ENCODE assay signal across 9 cellular contexts in the genomic region with DNA sequence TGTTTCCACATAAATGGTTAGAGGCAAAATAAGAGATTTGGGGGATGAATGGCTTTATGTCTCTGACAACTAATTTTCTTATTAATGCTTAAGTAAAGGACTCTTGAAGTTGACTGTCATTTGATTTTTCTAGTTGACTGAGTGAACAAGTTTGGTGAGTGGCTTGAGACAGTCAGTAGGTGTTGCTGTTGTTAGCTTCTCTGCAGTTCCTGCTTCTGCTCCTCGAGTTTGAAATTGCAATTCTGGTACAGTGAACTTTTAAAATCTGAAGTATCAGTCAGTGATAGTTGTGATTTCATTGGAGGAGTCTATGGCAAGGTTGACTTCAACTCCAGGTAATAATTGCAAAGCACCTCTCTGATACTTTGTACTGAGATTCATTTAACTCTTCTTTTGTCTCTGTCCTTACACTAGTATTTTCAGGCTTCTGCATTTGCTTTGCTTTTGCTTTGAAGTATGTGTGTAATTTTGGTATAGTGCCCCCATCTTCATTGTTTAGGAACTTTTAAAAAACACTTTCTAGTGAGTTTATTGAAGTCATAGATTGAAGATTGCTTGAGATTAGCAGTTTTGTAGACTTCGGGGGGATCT. TPM values are rescaled to one million over a fixed set of nuclear protein-coding genes. Genes with fewer than 3 reads are reported as not detected.
DNase-seq lines count a peak whose midpoint lies in the region; ATAC-seq and TF ChIP-seq lines count a peak whose summit lies in the region.
"Had no signal": no experiment of that assay in that cellular context is flagged by ENCODE, and none has a peak within 500 bp of the region (broad histone marks: within the 10 kb centered on the region; RNA-seq: fewer than 3 reads in every experiment).

No MANE protein-coding gene starts in this region.

- peaks cover 53% of the 10 kb centered on the region for H3K4me1 Mint-ChIP-seq in chondrocyte (ENCODE audit: low read depth)

- H4K20me1 ChIP-seq in OCI-LY3 (ENCODE audit: insufficient read depth, low read length), result no peaks in the 10 kb centered on the region

- no peaks in the 10 kb centered on the region for H3K36me3 Mint-ChIP-seq in chondrocyte (ENCODE audit: low read depth)

- intact Hi-C loops in posterior vena cava (cut with DNase I), result loop anchor here (5.0 to 10.0 kb wide), 3 partner anchors 112 to 430 kb away; no protein-coding TSS in a partner anchor

- peak overlapping the region; percentile 6; the same call in 1 of the 2 replicates for H3K9ac ChIP-seq in OCI-LY3 (ENCODE audit: low read length)

- no peak for ATAC-seq in GM21526 (IDR thresholded peaks at IDR 0.05; ENCODE audit: low FRiP score, unreplicated experiment)

- no peaks in the 10 kb centered on the region for H3K9me3 Mint-ChIP-seq in chondrocyte (ENCODE audit: low read depth)

- H3K4me3 ChIP-seq in GM12864 (ENCODE audit: low read depth, low read length) (peak overlapping the region; percentile 86), OCI-LY3 (ENCODE audit: low read length) (peak overlapping the region; percentile 89)

- peak; percentile 75 for TF ChIP-seq CTCF in GM12864 (IDR thresholded peaks at IDR 0.05; ENCODE audit: low read depth, low read length, missing control alignments)
- peak; percentile 84 for TF ChIP-seq CTCF in OCI-LY3 (IDR thresholded peaks at IDR 0.05; ENCODE audit: low read depth, low read length)
- TF ChIP-seq CTCF in chondrocyte (IDR thresholded peaks at IDR 0.05), result peak; percentile 92

- H3K4me3 Mint-ChIP-seq in chondrocyte (ENCODE audit: unreplicated experiment), result peak overlapping the region; percentile 95

- no peaks in the 10 kb centered on the region for H3K9me3 ChIP-seq in OCI-LY3 (ENCODE audit: insufficient read depth, low read length)
- H3K9me3 ChIP-seq: SJSA1 had no signal

- CTCF ChIA-PET in HEK293T (lab: Yijun Ruan, JAX), result interaction anchor here (0.7 kb wide), 1 partner anchor 82 kb away, joined by 3 read pairs; no protein-coding TSS in a partner anchor

- DNase-seq in Ammon's horn (ENCODE audit: low spot score) (peak; percentile 79), GM12864 (ENCODE audit: low read depth) (peak; percentile 61), chondrocyte (ENCODE audit: low spot score) (no peak), midbrain (lab: John Stamatoyannopoulos, UW) (peak; percentile 70), HEK293T (ENCODE audit: extremely low spot score) (no peak), posterior vena cava (ENCODE audit: low spot score) (no peak)

- peaks cover 64% of the 10 kb centered on the region for H3K79me2 ChIP-seq in OCI-LY3 (ENCODE audit: low read length)

- H3K4me1 ChIP-seq in OCI-LY3 (ENCODE audit: low read length), result peaks cover 52% of the 10 kb centered on the region

- H3K27ac Mint-ChIP-seq in chondrocyte (ENCODE audit: unreplicated experiment), result peak overlapping the region; percentile 91

- no peaks in the 10 kb centered on the region for H3K27me3 Mint-ChIP-seq in chondrocyte (ENCODE audit: low read depth)

- no peak overlapping the region for H2AFZ ChIP-seq in OCI-LY3 (ENCODE audit: low read depth, low read length)

- POLR2A ChIA-PET in HEK293T (lab: Yijun Ruan, JAX), result no interaction called here

- peak overlapping the region; percentile 96 for H3K4me2 ChIP-seq in OCI-LY3 (ENCODE audit: low read length)

- H3K27ac ChIP-seq in OCI-LY3 (ENCODE audit: low read length), result peak overlapping the region; percentile 24

- H3K27me3 ChIP-seq in OCI-LY3 (ENCODE audit: low read depth, low read length), result no peaks in the 10 kb centered on the region
- H3K27me3 ChIP-seq: SJSA1 had no signal

- no peaks in the 10 kb centered on the region for H3K36me3 ChIP-seq in OCI-LY3 (replicated peaks; ENCODE audit: low read depth, low read length)

TF ChIP-seq in HEK293T, 16 proteins besides CTCF, POLR2A, EP300 and RAD21:
- no peak for TF ChIP-seq FOXK2 (IDR thresholded peaks at IDR 0.05)
- TF ChIP-seq ELF4 (IDR thresholded peaks at IDR 0.05), result no peak
- TF ChIP-seq CTBP1 (IDR thresholded peaks at IDR 0.05; ENCODE audit: borderline replicate concordance), result no peak
- no peak for TF ChIP-seq FOXA1 (IDR thresholded peaks at IDR 0.05)
- TF ChIP-seq LEF1 (IDR thresholded peaks at IDR 0.05; ENCODE audit: borderline replicate concordance), result no peak
- TF ChIP-seq, protein P1, sequence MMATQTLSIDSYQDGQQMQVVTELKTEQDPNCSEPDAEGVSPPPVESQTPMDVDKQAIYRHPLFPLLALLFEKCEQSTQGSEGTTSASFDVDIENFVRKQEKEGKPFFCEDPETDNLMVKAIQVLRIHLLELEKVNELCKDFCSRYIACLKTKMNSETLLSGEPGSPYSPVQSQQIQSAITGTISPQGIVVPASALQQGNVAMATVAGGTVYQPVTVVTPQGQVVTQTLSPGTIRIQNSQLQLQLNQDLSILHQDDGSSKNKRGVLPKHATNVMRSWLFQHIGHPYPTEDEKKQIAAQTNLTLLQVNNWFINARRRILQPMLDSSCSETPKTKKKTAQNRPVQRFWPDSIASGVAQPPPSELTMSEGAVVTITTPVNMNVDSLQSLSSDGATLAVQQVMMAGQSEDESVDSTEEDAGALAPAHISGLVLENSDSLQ (IDR thresholded peaks at IDR 0.05), result no peak
- no peak for TF ChIP-seq SP1 (IDR thresholded peaks at IDR 0.05)
- no peak for TF ChIP-seq TARDBP (IDR thresholded peaks at IDR 0.05)
- TF ChIP-seq BHLHE40 (IDR thresholded peaks at IDR 0.05; ENCODE audit: borderline replicate concordance), result no peak
- no peak for TF ChIP-seq ZNF384 (IDR thresholded peaks at IDR 0.05)
- no peak for TF ChIP-seq HDGF (IDR thresholded peaks at IDR 0.05; ENCODE audit: borderline replicate concordance)
- TF ChIP-seq FOXM1 (IDR thresholded peaks at IDR 0.05; ENCODE audit: borderline replicate concordance), result no peak
- TF ChIP-seq NFRKB (IDR thresholded peaks at IDR 0.05), result no peak
- no peak for TF ChIP-seq ARNT (IDR thresholded peaks at IDR 0.05)
- TF ChIP-seq L3MBTL2 (conservative IDR thresholded peaks at IDR 0.05), result no peak
TF ChIP-seq in HEK293T: peak in this region for 0.

RNA-seq across cellular contexts. Expression of a gene that starts 2.5 kb away (rescaled TPM):
- total RNA-seq in chondrocyte (89.7 to 136 TPM (median 96.1 TPM) in 3 replicates), posterior vena cava (10 to 100 TPM; 33.3 to 36.0 TPM)

Comparison
In these comparisons a context has a peak if more than half of its experiments do, and no peak if none do; other contexts are left out.
1. DNase-seq: peak in Ammon's horn (single experiment), GM12864 (single experiment) and midbrain (single experiment); none in chondrocyte (single experiment), HEK293T (single experiment) and posterior vena cava (single experiment).
2. Peak in every context shown above with its lines, with median percentiles within 50 percentile points of each other: CTCF ChIP-seq.